ENCODE assay signal across 24 cellular contexts in the genomic region with DNA sequence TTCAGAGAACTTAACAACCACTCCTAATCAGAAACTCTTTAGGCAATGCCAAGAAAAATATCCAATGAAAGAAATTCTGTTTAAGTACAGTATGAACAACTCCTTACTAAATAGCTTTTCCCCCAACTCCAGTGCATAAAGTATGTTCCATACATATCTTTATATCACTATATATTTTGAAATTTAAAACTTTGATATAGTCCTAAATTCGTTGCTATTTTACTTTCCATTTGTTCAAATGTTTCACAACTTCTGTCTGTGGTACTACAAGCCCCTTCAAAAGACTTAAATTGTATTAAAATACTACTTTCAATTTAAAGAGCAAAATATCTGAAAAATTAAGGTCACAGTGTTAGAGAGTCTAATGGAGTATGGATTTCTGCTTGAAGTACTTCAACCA. TPM values are rescaled to one million over a fixed set of nuclear protein-coding genes. Genes with fewer than 3 reads are reported as not detected.
DNase-seq lines count a peak whose midpoint lies in the region; ATAC-seq, FAIRE-seq and TF ChIP-seq lines count a peak whose summit lies in the region.
"Had no signal": no experiment of that assay in that cellular context is flagged by ENCODE, and none has a peak within 500 bp of the region (broad histone marks: within the 10 kb centered on the region; RNA-seq: fewer than 3 reads in every experiment).

No MANE protein-coding gene starts in this region.

- H4K20me1 ChIP-seq in Loucy (ENCODE audit: insufficient read depth, low read length, poor library complexity, severe bottlenecking): no peaks in the 10 kb centered on the region
- H4K20me1 ChIP-seq: BLaER1 had no signal

- H3K4me2 ChIP-seq in A549 (no peak overlapping the region), Loucy (ENCODE audit: low read depth, low read length, poor library complexity, severe bottlenecking) (peak overlapping the region; percentile 35)
- H3K4me2 ChIP-seq: BLaER1 had no signal

- H3K4me1 ChIP-seq in A549 (no peaks in the 10 kb centered on the region), Loucy (ENCODE audit: insufficient read depth, low read length, poor library complexity, severe bottlenecking) (peaks cover 13% of the 10 kb centered on the region)
- H3K4me1 ChIP-seq: BE2C, BLaER1 had no signal

- H3K27ac ChIP-seq in A549: no peak overlapping the region
- H3K27ac ChIP-seq: 22Rv1, BLaER1 had no signal

- H3K27ac Mint-ChIP-seq in mesothelial cell of epicardium: peak overlapping the region; percentile 59
- no peak overlapping the region for H3K27ac Mint-ChIP-seq in natural killer cell treated with Interleukin-12 subunit alpha and Interleukin-12 subunit beta and Interleukin-15 and Interleukin-18, amount 100 ng/mL, for 72 hours
- H3K27ac Mint-ChIP-seq: CD14-positive monocyte; CD4-positive, alpha-beta memory T cell; CD4-positive, CD25-positive, alpha-beta regulatory T cell; CD8-positive, alpha-beta memory T cell had no signal

- H3K4me3 ChIP-seq in A549: no peak overlapping the region
- H3K4me3 ChIP-seq in Loucy (ENCODE audit: low read length, poor library complexity, severe bottlenecking): peak overlapping the region; percentile 24
- H3K4me3 ChIP-seq: BLaER1 had no signal

- peak overlapping the region; percentile 8 for H3K9ac ChIP-seq in Loucy (ENCODE audit: low read depth, low read length, poor library complexity, severe bottlenecking)
- H3K9ac ChIP-seq: BLaER1 had no signal

- no peaks in the 10 kb centered on the region for H3K9me3 Mint-ChIP-seq in mesothelial cell of epicardium
- no peaks in the 10 kb centered on the region for H3K9me3 Mint-ChIP-seq in natural killer cell treated with Interleukin-12 subunit alpha and Interleukin-12 subunit beta and Interleukin-15 and Interleukin-18, amount 100 ng/mL, for 72 hours
- H3K9me3 Mint-ChIP-seq: CD4-positive, alpha-beta memory T cell; CD4-positive, CD25-positive, alpha-beta regulatory T cell had no signal

- no peaks in the 10 kb centered on the region for H3K36me3 ChIP-seq in Loucy (ENCODE audit: insufficient read depth, low read length)
- H3K36me3 ChIP-seq: BE2C, BLaER1 had no signal

- ATAC-seq in A549 (no peak), HG03460 (IDR thresholded peaks at IDR 0.05; ENCODE audit: unreplicated experiment) (no peak)
- ATAC-seq in natural killer cell treated with Interleukin-12 subunit alpha and Interleukin-12 subunit beta and Interleukin-15 and Interleukin-18, amount 100 ng/mL, for 72 hours: no peak

- peaks cover 5% of the 10 kb centered on the region for H3K27me3 Mint-ChIP-seq in mesothelial cell of epicardium (ENCODE audit: low read depth)
- H3K27me3 Mint-ChIP-seq in natural killer cell treated with Interleukin-12 subunit alpha and Interleukin-12 subunit beta and Interleukin-15 and Interleukin-18, amount 100 ng/mL, for 72 hours: no peaks in the 10 kb centered on the region
- H3K27me3 Mint-ChIP-seq: CD4-positive, CD25-positive, alpha-beta regulatory T cell; CD8-positive, alpha-beta memory T cell had no signal

- POLR2A ChIA-PET in A549 (lab: Yijun Ruan, JAX): no interaction called here

- H3K36me3 Mint-ChIP-seq in mesothelial cell of epicardium: no peaks in the 10 kb centered on the region
- H3K36me3 Mint-ChIP-seq in natural killer cell treated with Interleukin-12 subunit alpha and Interleukin-12 subunit beta and Interleukin-15 and Interleukin-18, amount 100 ng/mL, for 72 hours: no peaks in the 10 kb centered on the region
- H3K36me3 Mint-ChIP-seq: CD14-positive monocyte; CD4-positive, alpha-beta memory T cell; CD4-positive, CD25-positive, alpha-beta regulatory T cell; CD8-positive, alpha-beta memory T cell had no signal

- H3K9me2 ChIP-seq in Loucy (replicated peaks; ENCODE audit: low read depth, low read length): no peaks in the 10 kb centered on the region

- TF ChIP-seq RAD21 in A549 (conservative IDR thresholded peaks at IDR 0.05 in 1 of 2, IDR thresholded peaks at IDR 0.05 in 1 of 2): no peak

- no peak for FAIRE-seq in A549 (lab: Jason Lieb, UNC)
- FAIRE-seq: GM12891 had no signal

- H3F3A ChIP-seq in Loucy (ENCODE audit: low read depth): no peaks in the 10 kb centered on the region

- 3% methylated on average over 1 of the region's 1 CpG for WGBS in A549 (ENCODE audit: missing lambda C conversion rate)

- TF ChIP-seq EP300 in A549 (IDR thresholded peaks at IDR 0.05): no peak

- no peaks in the 10 kb centered on the region for H3K9me3 ChIP-seq in A549
- H3K9me3 ChIP-seq in Loucy (ENCODE audit: insufficient read depth, low read depth, low read length): no peaks in the 10 kb centered on the region
- H3K9me3 ChIP-seq: BE2C, BLaER1 had no signal

- CTCF ChIA-PET in A549 (lab: Yijun Ruan, JAX): interaction anchor here (0.6 kb wide), 1 partner anchor 14 kb away, joined by 3 read pairs; no protein-coding TSS in a partner anchor

- H3K4me1 Mint-ChIP-seq in mesothelial cell of epicardium: no peaks in the 10 kb centered on the region
- H3K4me1 Mint-ChIP-seq in natural killer cell treated with Interleukin-12 subunit alpha and Interleukin-12 subunit beta and Interleukin-15 and Interleukin-18, amount 100 ng/mL, for 72 hours (ENCODE audit: low read depth in 2 of 2): no peaks in the 10 kb centered on the region
- H3K4me1 Mint-ChIP-seq: CD14-positive monocyte; CD4-positive, alpha-beta memory T cell; CD4-positive, CD25-positive, alpha-beta regulatory T cell; CD8-positive, alpha-beta memory T cell had no signal

- DNase-seq in A549 (ENCODE audit: low read depth in 1 of 2, low spot score in 1 of 2) (no peak), mesothelial cell of epicardium (ENCODE audit: low spot score in 2 of 2, unreplicated experiment in 2 of 2) (no peak)
- no peak for DNase-seq in natural killer cell treated with Interleukin-12 subunit alpha and Interleukin-12 subunit beta and Interleukin-15 and Interleukin-18, amount 100 ng/mL, for 72 hours (ENCODE audit: low spot score)
- DNase-seq: ACHN; BE2C; C1 segment of cervical spinal cord; CD4-positive, alpha-beta memory T cell; CD4-positive, CD25-positive, alpha-beta regulatory T cell; CD8-positive, alpha-beta memory T cell; COR-L47; DMS 273 treated with DMSO at 0.1 percent for 48 hours; DMS153; DMS53; DMS79; DND-41; EL; GF-D8 had no signal

- no peak overlapping the region for H2AFZ ChIP-seq in Loucy (ENCODE audit: low read length)

- TF ChIP-seq POLR2A in A549 (IDR thresholded peaks at IDR 0.05; ENCODE audit: low read length): no peak

- H3K4me3 Mint-ChIP-seq in mesothelial cell of epicardium: no peak overlapping the region
- H3K4me3 Mint-ChIP-seq in natural killer cell treated with Interleukin-12 subunit alpha and Interleukin-12 subunit beta and Interleukin-15 and Interleukin-18, amount 100 ng/mL, for 72 hours: no peak overlapping the region
- H3K4me3 Mint-ChIP-seq: CD14-positive monocyte; CD4-positive, alpha-beta memory T cell; CD4-positive, CD25-positive, alpha-beta regulatory T cell; CD8-positive, alpha-beta memory T cell had no signal

- TF ChIP-seq CTCF in A549 (IDR thresholded peaks at IDR 0.05) (no peak), Loucy (conservative IDR thresholded peaks at IDR 0.05; ENCODE audit: low read length) (no peak), mesothelial cell of epicardium (IDR thresholded peaks at IDR 0.05; ENCODE audit: unreplicated experiment) (no peak)

- H3K79me2 ChIP-seq in Loucy (ENCODE audit: insufficient read depth, low read length): peaks cover 3% of the 10 kb centered on the region; the same call in 1 of the 2 replicates

- no peaks in the 10 kb centered on the region for H3K27me3 ChIP-seq in Loucy (ENCODE audit: insufficient read depth, low read length, poor library complexity, severe bottlenecking)
- H3K27me3 ChIP-seq: BE2C, BLaER1 had no signal

TF ChIP-seq in A549, 52 proteins besides CTCF, POLR2A, EP300 and RAD21:
- no peak for TF ChIP-seq FOSL2 (IDR thresholded peaks at IDR 0.05)
- TF ChIP-seq FOSL2 (CRISPR knock-in tag; IDR thresholded peaks at IDR 0.05): no peak
- 0 out of 2 replicates have a peak, but pooled peaks have one; percentile 82 for TF ChIP-seq RNF2 (IDR thresholded peaks at IDR 0.05; ENCODE audit: borderline replicate concordance, low read depth)
- peak; percentile 41; the same call in 1 of the 2 replicates for TF ChIP-seq CBX8 (IDR thresholded peaks at IDR 0.05)

RNA-seq across cellular contexts. Expression of gene STK33, which starts 52.6 kb away (rescaled TPM):
- polyA plus RNA-seq in A549 (2011; rRNA removed) (4.4 and 5.8 TPM in 2 replicates), A549 (2017; fragmentation: RNase III; extraction: RNeasy Plus Mini Kit Qiagen cat#74134 plus additional on column Dnase treatment) (4.8 to 5.7 TPM (median 5.2 TPM) in 3 replicates)
- 1.5 and 2.1 TPM in 2 replicates for polyA plus RNA-seq in A549 (2012; cell fraction: cytosol; rRNA removed)
- 2.4 and 3.5 TPM in 2 replicates for polyA plus RNA-seq in A549 (2012; cell fraction: nucleus; rRNA removed)
- polyA minus RNA-seq in A549 (2011; rRNA and poly(A)+ RNA removed): 2.0 and 2.6 TPM in 2 replicates
- total RNA-seq in mesothelial cell of epicardium: 9.8 to 12.2 TPM (median 11.6 TPM) in 3 replicates
- 1 to 10 TPM in 1 of 2 donors, under 1 TPM in 1; 0.74 to 1.5 TPM for total RNA-seq in natural killer cell treated with Interleukin-12 subunit alpha and Interleukin-12 subunit beta and Interleukin-15 and Interleukin-18, amount 100 ng/mL, for 72 hours
- total RNA-seq: A673; CD4-positive, alpha-beta memory T cell had no signal
- polyA plus RNA-seq: CD14-positive monocyte; CD4-positive, alpha-beta memory T cell had no signal
